ENCODE assay signal across 16 cellular contexts in the genomic region with DNA sequence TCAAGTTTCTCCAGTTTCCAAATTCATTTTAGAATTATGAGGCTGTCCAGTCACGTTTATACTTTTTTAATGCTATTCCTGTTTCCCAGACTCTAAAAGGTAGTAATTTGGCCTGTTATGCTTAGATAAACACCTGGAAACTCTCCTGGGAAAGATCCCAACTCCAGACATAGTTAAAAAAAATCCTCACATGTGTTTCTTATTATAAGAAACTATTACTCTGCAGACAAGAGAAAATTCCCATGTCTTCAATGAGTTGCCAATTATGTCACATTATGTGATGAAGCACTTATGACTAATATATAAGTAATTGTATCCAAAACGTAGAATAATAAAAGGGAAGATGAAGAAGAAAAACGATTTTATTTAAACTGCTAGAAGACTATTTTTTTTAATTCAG.
DNase-seq lines count a peak whose midpoint lies in the region; ATAC-seq and TF ChIP-seq lines count a peak whose summit lies in the region.
"Had no signal": no experiment of that assay in that cellular context is flagged by ENCODE, and none has a peak within 500 bp of the region (broad histone marks: within the 10 kb centered on the region; RNA-seq: fewer than 3 reads in every experiment).

No MANE protein-coding gene starts in this region.

- intact Hi-C loops in left lung (cut with DNase I), result no loop called here

- ATAC-seq in left lung, result no peak
- ATAC-seq: HCT116, Panc1 had no signal

- DNase-seq in AG08395 (ENCODE audit: low spot score) (peak; percentile 10), GM03348 (ENCODE audit: low spot score) (peak; percentile 31), astrocyte of the cerebellum (ENCODE audit: low read depth) (peak; percentile 53), fibroblast of mammary gland (ENCODE audit: low read depth) (peak; percentile 81), NCI-H1436 treated with DMSO at 0.1 percent for 48 hours (lab: John Stamatoyannopoulos, UW) (no peak), NCI-H2029 (lab: John Stamatoyannopoulos, UW) (no peak), kidney tubule cell (ENCODE audit: low spot score) (no peak), left lung (no peak)
- DNase-seq: CD8-positive, alpha-beta memory T cell; NCI-H1417 treated with DMSO at 0.1 percent for 48 hours; NCI-H2081 treated with DMSO at 0.1 percent for 48 hours; NCI-H526 treated with DMSO at 0.1 percent for 48 hours; Right ventricle myocardium superior had no signal

- peaks cover 0 to 5% of the 10 kb centered on the region in 2 donors for H3K27me3 ChIP-seq in left lung
- H3K27me3 ChIP-seq: BLaER1 had no signal

- H3K9me3 ChIP-seq in left lung, result no peaks in the 10 kb centered on the region
- H3K9me3 ChIP-seq: BLaER1 had no signal

- no peak overlapping the region for H3K27ac ChIP-seq in left lung
- H3K27ac ChIP-seq: BLaER1 had no signal

- TF ChIP-seq CTCF in astrocyte of the cerebellum (IDR thresholded peaks at IDR 0.05; ENCODE audit: low read depth, low read length, missing control alignments) (no peak), fibroblast of mammary gland (conservative IDR thresholded peaks at IDR 0.05; ENCODE audit: control insufficient read depth, insufficient read depth, low read depth, low read length) (no peak), left lung (IDR thresholded peaks at IDR 0.05) (no peak)

- no peaks in the 10 kb centered on the region for H3K36me3 ChIP-seq in left lung
- H3K36me3 ChIP-seq: BLaER1 had no signal

- no peaks in the 10 kb centered on the region for H3K4me1 ChIP-seq in left lung
- H3K4me1 ChIP-seq: BLaER1 had no signal

- in situ Hi-C loops in astrocyte of the cerebellum (cut with HindIII; ENCODE audit: low sequenced_read_pairs), result no loop called here

- no peak overlapping the region for H3K4me3 ChIP-seq in astrocyte of the cerebellum (ENCODE audit: low read depth, low read length)
- no peak overlapping the region for H3K4me3 ChIP-seq in fibroblast of mammary gland (ENCODE audit: control insufficient read depth, low read depth, low read length)
- no peak overlapping the region for H3K4me3 ChIP-seq in left lung
- H3K4me3 ChIP-seq: BLaER1 had no signal

Comparison
In these comparisons a context has a peak if more than half of its experiments do, and no peak if none do; other contexts are left out.
1. DNase-seq: peak in AG08395 (single experiment), GM03348 (single experiment), astrocyte of the cerebellum (single experiment) and fibroblast of mammary gland (single experiment); none in NCI-H1436 treated with DMSO at 0.1 percent for 48 hours (single experiment), NCI-H2029 (single experiment), kidney tubule cell (single experiment) and left lung (0 of 2).